22 cellular contexts compared by ENCODE assay signal in genomic region chr2:83943265-83943664, GRCh38.
"Had no signal": no experiment of that assay in that cellular context is flagged by ENCODE, and none has a peak within 500 bp of the region (broad histone marks: within the 10 kb centered on the region; RNA-seq: fewer than 3 reads in every experiment).

No MANE protein-coding gene starts in this region.

- H3K9me3 ChIP-seq: left ventricle myocardium inferior, mucosa of descending colon, ovary, right atrium auricular region, sigmoid colon, spleen, suprapubic skin, thoracic aorta, tibial artery, upper lobe of right lung had no signal

- H3K27me3 Mint-ChIP-seq: progenitor cell of endocrine pancreas had no signal

- H3K36me3 ChIP-seq: left ventricle myocardium inferior, ovary, right atrium auricular region, sigmoid colon, spleen, suprapubic skin, thoracic aorta, tibial artery, upper lobe of right lung had no signal

- H3K4me3 Mint-ChIP-seq: naive thymus-derived CD4-positive, alpha-beta T cell; natural killer cell treated with Interleukin-12 subunit alpha and Interleukin-12 subunit beta and Interleukin-15 and Interleukin-18, amount 100 ng/mL, for 72 hours; stimulated activated effector memory CD8-positive, alpha-beta T cell treated with anti-CD3 and anti-CD28 coated beads, Interleukin-12 subunit alpha, Interleukin-12 subunit beta, amount 100 ng/mL, for 72 hours; stimulated activated naive CD8-positive, alpha-beta T cell treated with anti-CD3 and anti-CD28 coated beads, Interleukin-15, Interleukin-2, amounts not matched to agents 100 ng/mL and 50 ng/mL, for 24 hours had no signal

- H3K27ac ChIP-seq: left ventricle myocardium inferior, ovary, right atrium auricular region, sigmoid colon, spleen, suprapubic skin, thoracic aorta, tibial artery, upper lobe of right lung had no signal

- H3K4me1 ChIP-seq: left ventricle myocardium inferior, right atrium auricular region, sigmoid colon, spleen, suprapubic skin, tibial artery, upper lobe of right lung had no signal

- H3K27me3 ChIP-seq: ovary, right atrium auricular region, sigmoid colon, spleen, suprapubic skin, tibial artery, upper lobe of right lung had no signal

- ATAC-seq: mucosa of descending colon; naive thymus-derived CD4-positive, alpha-beta T cell; natural killer cell treated with Interleukin-12 subunit alpha and Interleukin-12 subunit beta and Interleukin-15 and Interleukin-18, amount 100 ng/mL, for 72 hours; stimulated activated effector memory CD8-positive, alpha-beta T cell treated with anti-CD3 and anti-CD28 coated beads, Interleukin-12 subunit alpha, Interleukin-12 subunit beta, amount 100 ng/mL, for 72 hours; upper lobe of right lung had no signal

- H3K4me1 Mint-ChIP-seq: naive thymus-derived CD4-positive, alpha-beta T cell; stimulated activated effector memory CD8-positive, alpha-beta T cell treated with anti-CD3 and anti-CD28 coated beads, Interleukin-12 subunit alpha, Interleukin-12 subunit beta, amount 100 ng/mL, for 72 hours had no signal

- FAIRE-seq: small intestine, urothelium cell line had no signal

- H3K9me3 Mint-ChIP-seq: stimulated activated effector memory CD8-positive, alpha-beta T cell treated with anti-CD3 and anti-CD28 coated beads, Interleukin-12 subunit alpha, Interleukin-12 subunit beta, amount 100 ng/mL, for 72 hours; stimulated activated naive CD8-positive, alpha-beta T cell treated with anti-CD3 and anti-CD28 coated beads, Interleukin-15, Interleukin-2, amounts not matched to agents 100 ng/mL and 50 ng/mL, for 24 hours had no signal

- DNase-seq: islet precursor cell; left ventricle myocardium inferior; midbrain; mucosa of descending colon; naive thymus-derived CD4-positive, alpha-beta T cell; ovary; sigmoid colon; small intestine; spleen; stimulated activated CD4-positive, alpha-beta T cell treated with anti-CD3 and anti-CD28 coated beads, Interleukin-4, amount 100 ng/mL, for 24 hours; stimulated activated naive CD4-positive, alpha-beta T cell; tibial artery; upper lobe of right lung had no signal

- H3K4me3 ChIP-seq: left ventricle myocardium inferior, lung, mucosa of descending colon, ovary, right atrium auricular region, sigmoid colon, spleen, suprapubic skin, thoracic aorta, tibial artery, upper lobe of right lung had no signal

- H3K36me3 Mint-ChIP-seq: naive thymus-derived CD4-positive, alpha-beta T cell; natural killer cell treated with Interleukin-12 subunit alpha and Interleukin-12 subunit beta and Interleukin-15 and Interleukin-18, amount 100 ng/mL, for 72 hours; stimulated activated effector memory CD8-positive, alpha-beta T cell treated with anti-CD3 and anti-CD28 coated beads, Interleukin-12 subunit alpha, Interleukin-12 subunit beta, amount 100 ng/mL, for 72 hours had no signal

- H3K27ac Mint-ChIP-seq: naive thymus-derived CD4-positive, alpha-beta T cell; natural killer cell treated with Interleukin-12 subunit alpha and Interleukin-12 subunit beta and Interleukin-15 and Interleukin-18, amount 100 ng/mL, for 72 hours; progenitor cell of endocrine pancreas; stimulated activated effector memory CD8-positive, alpha-beta T cell treated with anti-CD3 and anti-CD28 coated beads, Interleukin-12 subunit alpha, Interleukin-12 subunit beta, amount 100 ng/mL, for 72 hours; stimulated activated naive CD8-positive, alpha-beta T cell treated with anti-CD3 and anti-CD28 coated beads, Interleukin-15, Interleukin-2, amounts not matched to agents 100 ng/mL and 50 ng/mL, for 24 hours had no signal
